In the genomic region with DNA sequence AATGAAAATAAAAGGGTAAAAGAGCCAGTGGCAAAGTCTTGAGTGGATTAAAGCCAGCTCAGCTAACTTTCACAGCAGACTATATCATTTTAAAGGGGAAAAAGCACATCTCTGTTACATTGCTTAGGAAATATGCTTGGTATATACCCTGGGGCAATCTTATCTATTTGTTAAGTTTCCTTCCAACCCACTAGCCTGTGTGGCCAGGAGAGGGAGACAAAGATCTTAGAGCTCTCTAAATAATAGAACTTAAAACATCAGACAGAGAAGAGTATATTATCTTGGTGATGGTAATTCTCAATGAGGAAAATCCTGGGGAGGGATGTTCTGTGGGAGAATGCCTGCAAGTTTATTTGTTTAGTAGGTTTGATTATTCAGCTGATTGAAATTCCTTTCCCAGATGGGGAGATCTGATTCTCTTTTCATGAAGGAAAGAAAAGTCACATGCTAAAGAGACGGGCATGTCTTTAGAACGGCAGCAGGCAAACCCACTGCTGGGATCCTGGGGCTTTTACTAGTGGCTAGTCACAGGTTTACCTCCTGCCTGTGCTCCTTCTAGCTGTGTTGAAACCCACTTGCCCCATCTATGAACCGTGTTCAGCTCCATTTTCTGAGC, we compare ENCODE assay signal across 8 cellular contexts. TPM values are rescaled to one million over a fixed set of nuclear protein-coding genes. Genes with fewer than 3 reads are reported as not detected.
DNase-seq lines count a peak whose midpoint lies in the region; ATAC-seq and TF ChIP-seq lines count a peak whose summit lies in the region.

No MANE protein-coding gene starts in this region.

- POLR2A ChIA-PET in WTC11 (lab: Charles Lee), result no interaction called here

- H3K9me3 Mint-ChIP-seq in WTC11, result no peaks in the 10 kb centered on the region
- H3K9me3 Mint-ChIP-seq in natural killer cell, result no peaks in the 10 kb centered on the region

- H3K27ac Mint-ChIP-seq in WTC11, result no peak overlapping the region
- no peak overlapping the region for H3K27ac Mint-ChIP-seq in natural killer cell

- no peak overlapping the region for H3K27ac ChIP-seq in epithelial cell of prostate

- TF ChIP-seq CTCF in WTC11 (IDR thresholded peaks at IDR 0.05) (no peak), natural killer cell (IDR thresholded peaks at IDR 0.05) (peak; percentile 58)

- H3K36me3 Mint-ChIP-seq in WTC11 (no peaks in the 10 kb centered on the region), natural killer cell (no peaks in the 10 kb centered on the region)

- DNase-seq in Ammon's horn (ENCODE audit: low spot score), result peak; percentile 70
- DNase-seq in NCI-H2171 (lab: John Stamatoyannopoulos, UW), result peak; percentile 35
- DNase-seq in WTC11 (ENCODE audit: low spot score), result peak; percentile 48
- DNase-seq in epithelial cell of prostate (ENCODE audit: low read depth, low spot score), result peak; percentile 43
- no peak for DNase-seq in natural killer cell

- H3K27me3 Mint-ChIP-seq in WTC11 (ENCODE audit: low read depth) (peaks cover 3% of the 10 kb centered on the region), natural killer cell (ENCODE audit: low read depth in 2 of 2) (peaks cover 7 to 24% of the 10 kb centered on the region in 2 donors)

- intact Hi-C loops in natural killer cell (cut with micrococcal nuclease), result no loop called here

- H3K4me3 Mint-ChIP-seq in WTC11 (no peak overlapping the region), natural killer cell (no peak overlapping the region)

- CTCF ChIA-PET in WTC11 (lab: Charles Lee), result interaction anchor here (0.6 to 2.7 kb wide), 11 partner anchors 11 to 622 kb away, joined by 3 to 18 read pairs (median 5); a partner anchor contains a TSS

- ATAC-seq in GM18867 (IDR thresholded peaks at IDR 0.05; ENCODE audit: unreplicated experiment) (peak; percentile 46), WTC11 (peak; percentile 88), natural killer cell (peak; percentile 71 to 79 (median 78)), HG02678 (IDR thresholded peaks at IDR 0.05; ENCODE audit: unreplicated experiment) (no peak), GM21619 (IDR thresholded peaks at IDR 0.05; ENCODE audit: unreplicated experiment) (no peak)

- H3K4me1 Mint-ChIP-seq in WTC11 (peaks cover 3% of the 10 kb centered on the region; the same call in 1 of the 2 replicates), natural killer cell (no peaks in the 10 kb centered on the region)

TF ChIP-seq in WTC11, 78 proteins besides CTCF, POLR2A, EP300 and RAD21 (continues in another document):
- TF ChIP-seq, protein P1, sequence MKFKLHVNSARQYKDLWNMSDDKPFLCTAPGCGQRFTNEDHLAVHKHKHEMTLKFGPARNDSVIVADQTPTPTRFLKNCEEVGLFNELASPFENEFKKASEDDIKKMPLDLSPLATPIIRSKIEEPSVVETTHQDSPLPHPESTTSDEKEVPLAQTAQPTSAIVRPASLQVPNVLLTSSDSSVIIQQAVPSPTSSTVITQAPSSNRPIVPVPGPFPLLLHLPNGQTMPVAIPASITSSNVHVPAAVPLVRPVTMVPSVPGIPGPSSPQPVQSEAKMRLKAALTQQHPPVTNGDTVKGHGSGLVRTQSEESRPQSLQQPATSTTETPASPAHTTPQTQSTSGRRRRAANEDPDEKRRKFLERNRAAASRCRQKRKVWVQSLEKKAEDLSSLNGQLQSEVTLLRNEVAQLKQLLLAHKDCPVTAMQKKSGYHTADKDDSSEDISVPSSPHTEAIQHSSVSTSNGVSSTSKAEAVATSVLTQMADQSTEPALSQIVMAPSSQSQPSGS (CRISPR knock-in tag; IDR thresholded peaks at IDR 0.05; ENCODE audit: borderline replicate concordance, low read depth), result no peak
- no peak for TF ChIP-seq NR2C2 (CRISPR knock-in tag; IDR thresholded peaks at IDR 0.05)
- TF ChIP-seq GTF2I (CRISPR knock-in tag; conservative IDR thresholded peaks at IDR 0.05), result no peak
- no peak for TF ChIP-seq SMAD3 (CRISPR knock-in tag; IDR thresholded peaks at IDR 0.05; ENCODE audit: borderline replicate concordance)
- TF ChIP-seq, protein P2, sequence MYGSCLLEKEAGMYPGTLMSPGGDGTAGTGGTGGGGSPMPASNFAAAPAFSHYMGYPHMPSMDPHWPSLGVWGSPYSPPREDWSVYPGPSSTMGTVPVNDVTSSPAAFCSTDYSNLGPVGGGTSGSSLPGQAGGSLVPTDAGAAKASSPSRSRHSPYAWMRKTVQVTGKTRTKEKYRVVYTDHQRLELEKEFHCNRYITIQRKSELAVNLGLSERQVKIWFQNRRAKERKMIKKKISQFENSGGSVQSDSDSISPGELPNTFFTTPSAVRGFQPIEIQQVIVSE (CRISPR knock-in tag; IDR thresholded peaks at IDR 0.05; ENCODE audit: borderline replicate concordance), result no peak
- TF ChIP-seq TCF7 (CRISPR knock-in tag; IDR thresholded peaks at IDR 0.05; ENCODE audit: low read depth), result no peak
- TF ChIP-seq TP53 (CRISPR knock-in tag; IDR thresholded peaks at IDR 0.05), result no peak
- TF ChIP-seq ESRRA (CRISPR knock-in tag; IDR thresholded peaks at IDR 0.05; ENCODE audit: borderline replicate concordance), result no peak
- TF ChIP-seq ELF4 (CRISPR knock-in tag; IDR thresholded peaks at IDR 0.05; ENCODE audit: low read depth), result no peak
- TF ChIP-seq, protein P3, sequence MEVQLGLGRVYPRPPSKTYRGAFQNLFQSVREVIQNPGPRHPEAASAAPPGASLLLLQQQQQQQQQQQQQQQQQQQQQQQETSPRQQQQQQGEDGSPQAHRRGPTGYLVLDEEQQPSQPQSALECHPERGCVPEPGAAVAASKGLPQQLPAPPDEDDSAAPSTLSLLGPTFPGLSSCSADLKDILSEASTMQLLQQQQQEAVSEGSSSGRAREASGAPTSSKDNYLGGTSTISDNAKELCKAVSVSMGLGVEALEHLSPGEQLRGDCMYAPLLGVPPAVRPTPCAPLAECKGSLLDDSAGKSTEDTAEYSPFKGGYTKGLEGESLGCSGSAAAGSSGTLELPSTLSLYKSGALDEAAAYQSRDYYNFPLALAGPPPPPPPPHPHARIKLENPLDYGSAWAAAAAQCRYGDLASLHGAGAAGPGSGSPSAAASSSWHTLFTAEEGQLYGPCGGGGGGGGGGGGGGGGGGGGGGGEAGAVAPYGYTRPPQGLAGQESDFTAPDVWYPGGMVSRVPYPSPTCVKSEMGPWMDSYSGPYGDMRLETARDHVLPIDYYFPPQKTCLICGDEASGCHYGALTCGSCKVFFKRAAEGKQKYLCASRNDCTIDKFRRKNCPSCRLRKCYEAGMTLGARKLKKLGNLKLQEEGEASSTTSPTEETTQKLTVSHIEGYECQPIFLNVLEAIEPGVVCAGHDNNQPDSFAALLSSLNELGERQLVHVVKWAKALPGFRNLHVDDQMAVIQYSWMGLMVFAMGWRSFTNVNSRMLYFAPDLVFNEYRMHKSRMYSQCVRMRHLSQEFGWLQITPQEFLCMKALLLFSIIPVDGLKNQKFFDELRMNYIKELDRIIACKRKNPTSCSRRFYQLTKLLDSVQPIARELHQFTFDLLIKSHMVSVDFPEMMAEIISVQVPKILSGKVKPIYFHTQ (CRISPR knock-in tag; IDR thresholded peaks at IDR 0.05), result no peak
- no peak for TF ChIP-seq NR3C1 (CRISPR knock-in tag; conservative IDR thresholded peaks at IDR 0.05; ENCODE audit: low read depth)
- no peak for TF ChIP-seq SOX15 (CRISPR knock-in tag; IDR thresholded peaks at IDR 0.05)
- TF ChIP-seq ZNF423 (CRISPR knock-in tag; IDR thresholded peaks at IDR 0.05), result no peak
- TF ChIP-seq, protein P4, sequence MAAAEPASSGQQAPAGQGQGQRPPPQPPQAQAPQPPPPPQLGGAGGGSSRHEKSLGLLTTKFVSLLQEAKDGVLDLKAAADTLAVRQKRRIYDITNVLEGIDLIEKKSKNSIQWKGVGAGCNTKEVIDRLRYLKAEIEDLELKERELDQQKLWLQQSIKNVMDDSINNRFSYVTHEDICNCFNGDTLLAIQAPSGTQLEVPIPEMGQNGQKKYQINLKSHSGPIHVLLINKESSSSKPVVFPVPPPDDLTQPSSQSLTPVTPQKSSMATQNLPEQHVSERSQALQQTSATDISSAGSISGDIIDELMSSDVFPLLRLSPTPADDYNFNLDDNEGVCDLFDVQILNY (CRISPR knock-in tag; IDR thresholded peaks at IDR 0.05), result no peak
- TF ChIP-seq ZNF232 (CRISPR knock-in tag; IDR thresholded peaks at IDR 0.05), result no peak
- TF ChIP-seq, protein P5, sequence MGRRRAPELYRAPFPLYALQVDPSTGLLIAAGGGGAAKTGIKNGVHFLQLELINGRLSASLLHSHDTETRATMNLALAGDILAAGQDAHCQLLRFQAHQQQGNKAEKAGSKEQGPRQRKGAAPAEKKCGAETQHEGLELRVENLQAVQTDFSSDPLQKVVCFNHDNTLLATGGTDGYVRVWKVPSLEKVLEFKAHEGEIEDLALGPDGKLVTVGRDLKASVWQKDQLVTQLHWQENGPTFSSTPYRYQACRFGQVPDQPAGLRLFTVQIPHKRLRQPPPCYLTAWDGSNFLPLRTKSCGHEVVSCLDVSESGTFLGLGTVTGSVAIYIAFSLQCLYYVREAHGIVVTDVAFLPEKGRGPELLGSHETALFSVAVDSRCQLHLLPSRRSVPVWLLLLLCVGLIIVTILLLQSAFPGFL (CRISPR knock-in tag; IDR thresholded peaks at IDR 0.05; ENCODE audit: borderline replicate concordance), result no peak
- TF ChIP-seq, protein P6, sequence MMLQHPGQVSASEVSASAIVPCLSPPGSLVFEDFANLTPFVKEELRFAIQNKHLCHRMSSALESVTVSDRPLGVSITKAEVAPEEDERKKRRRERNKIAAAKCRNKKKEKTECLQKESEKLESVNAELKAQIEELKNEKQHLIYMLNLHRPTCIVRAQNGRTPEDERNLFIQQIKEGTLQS (CRISPR knock-in tag; conservative IDR thresholded peaks at IDR 0.05), result no peak

RNA-seq across cellular contexts. Expression of a gene that starts 3.6 kb away (rescaled TPM):
- total RNA-seq in WTC11 (2021) (0.23 to 0.62 TPM (median 0.44 TPM) in 3 replicates), natural killer cell (under 1 TPM in 1 of 3 donors, not detected in 2; 0.60 TPM)

RNA-seq across cellular contexts. Expression of a gene that starts 7.9 kb away (rescaled TPM):
- total RNA-seq in WTC11 (2021) (1.4 to 17.3 TPM (median 2.8 TPM) in 3 replicates), natural killer cell (10 to 100 TPM in 1 of 3 donors, 1 to 10 TPM in 2; 1.0 to 16.3 (median 1.5) TPM)

RNA-seq across cellular contexts. Expression of a gene that starts 56.3 kb away (rescaled TPM):
- total RNA-seq in WTC11 (2021) (not detected in 3 replicates), natural killer cell (not detected)

Comparison
In these comparisons a context has a peak if more than half of its experiments do, and no peak if none do; other contexts are left out.
1. ATAC-seq: peak in GM18867 (single experiment), WTC11 (single experiment) and natural killer cell (3 of 3); none in HG02678 (single experiment) and GM21619 (single experiment).